ENCODE assay signal across 9 cellular contexts in genomic region chr1:1063945-1064831, GRCh38. TPM values are rescaled to one million over a fixed set of nuclear protein-coding genes. Genes with fewer than 3 reads are reported as not detected.
DNase-seq lines count a peak whose midpoint lies in the region; ATAC-seq, FAIRE-seq and TF ChIP-seq lines count a peak whose summit lies in the region.
"Had no signal": no experiment of that assay in that cellular context is flagged by ENCODE, and none has a peak within 500 bp of the region (broad histone marks: within the 10 kb centered on the region; RNA-seq: fewer than 3 reads in every experiment).

No MANE protein-coding gene starts in this region.

- H2AFZ ChIP-seq in OCI-LY7 (ENCODE audit: low read length): no peak overlapping the region
- no peak overlapping the region for H2AFZ ChIP-seq in fibroblast of lung (ENCODE audit: low read length)

- WGBS in pancreas, 2 donors: 6% methylated on average over 42 to 50 of the region's 50 CpGs

- no peaks in the 10 kb centered on the region for H4K20me1 ChIP-seq in OCI-LY7 (ENCODE audit: insufficient read depth, low read length)
- H4K20me1 ChIP-seq in fibroblast of lung (ENCODE audit: control insufficient read depth, extremely low read depth, insufficient read depth, low read length): no peaks in the 10 kb centered on the region

- FAIRE-seq in pancreas (lab: Jason Lieb, UNC): no peak
- FAIRE-seq in urothelium cell line (lab: Jason Lieb, UNC): peak; percentile 52

- TF ChIP-seq CTCF in AG09319 (IDR thresholded peaks at IDR 0.05; ENCODE audit: low read depth, low read length) (peak; percentile 79), OCI-LY7 (conservative IDR thresholded peaks at IDR 0.05; ENCODE audit: low read length) (peak; percentile 86), fibroblast of lung (conservative IDR thresholded peaks at IDR 0.05 in 1 of 2, IDR thresholded peaks at IDR 0.05 in 1 of 2; ENCODE audit: low read depth in 1 of 2, low read length in 2 of 2) (peak; percentile 46 to 74), pancreas (IDR thresholded peaks at IDR 0.05) (peak; percentile 83 to 93 (median 86))

- H3K4me3 ChIP-seq in OCI-LY7 (ENCODE audit: low read depth, low read length, poor library complexity, severe bottlenecking): no peak overlapping the region
- no peak overlapping the region for H3K4me3 ChIP-seq in fibroblast of lung (replicated peaks in 1 of 4; ENCODE audit: control extremely low read depth in 1 of 4, insufficient read depth in 1 of 4, low read depth in 3 of 4, low read length in 4 of 4)
- peak overlapping the region in 1 of 4 donors; percentile 20 for H3K4me3 ChIP-seq in pancreas

- POLR2A ChIA-PET in OCI-LY7 (lab: Charles Lee): no interaction called here

- H3K36me3 ChIP-seq in OCI-LY7 (ENCODE audit: insufficient read depth, low read length) (no peaks in the 10 kb centered on the region), fibroblast of lung (ENCODE audit: control insufficient read depth, insufficient read depth, low read length) (no peaks in the 10 kb centered on the region), pancreas (no peaks in the 10 kb centered on the region)

- H3K9me2 ChIP-seq in OCI-LY7 (ENCODE audit: insufficient read depth, low read length): no peaks in the 10 kb centered on the region

- H3K79me2 ChIP-seq in OCI-LY7 (ENCODE audit: insufficient read depth, low read depth, low read length) (no peaks in the 10 kb centered on the region), fibroblast of lung (ENCODE audit: control insufficient read depth, insufficient read depth, low read length) (no peaks in the 10 kb centered on the region)

- H3K27ac ChIP-seq in OCI-LY7 (ENCODE audit: low read depth, low read length, poor library complexity, severe bottlenecking): no peak overlapping the region
- H3K27ac ChIP-seq in fibroblast of lung (ENCODE audit: insufficient read depth, low read length): peak overlapping the region; percentile 51
- no peak overlapping the region for H3K27ac ChIP-seq in pancreas

- H3K27ac Mint-ChIP-seq in activated T-cell treated with anti-CD3 and anti-CD28 coated beads, Interleukin-2, amount 50 U/mL, for 24 hours: peak overlapping the region; percentile 90

- peak overlapping the region; percentile 43 for H3K9ac ChIP-seq in fibroblast of lung (ENCODE audit: insufficient read depth, low read length)

- peak; percentile 37 for ATAC-seq in GM18861 (IDR thresholded peaks at IDR 0.05; ENCODE audit: unreplicated experiment)
- peak; percentile 46 for ATAC-seq in HG03108 (IDR thresholded peaks at IDR 0.05; ENCODE audit: unreplicated experiment)
- peak; percentile 46 to 74 (median 65) for ATAC-seq in pancreas

- H3K4me1 ChIP-seq in OCI-LY7 (ENCODE audit: insufficient read depth, low read length, poor library complexity, severe bottlenecking) (peaks cover 13% of the 10 kb centered on the region), fibroblast of lung (ENCODE audit: control insufficient read depth, extremely low read depth, insufficient read depth, low read length) (peaks cover 10% of the 10 kb centered on the region), pancreas (peaks cover 0 to 10% (median 9%) of the 10 kb centered on the region in 3 donors)

- CTCF ChIA-PET in OCI-LY7 (lab: Charles Lee; ENCODE audit: unreplicated experiment): interaction anchor here (0.5 to 1.4 kb wide), 3 partner anchors 31 to 141 kb away, joined by 3 to 5 read pairs (median 4); partner anchors contain the start of gene ISG15

- peaks cover 18% of the 10 kb centered on the region for H3K36me3 Mint-ChIP-seq in activated T-cell treated with anti-CD3 and anti-CD28 coated beads, Interleukin-2, amount 50 U/mL, for 24 hours (ENCODE audit: low read depth)

- BruUV-seq in OCI-LY7 (replicated peaks; lab: Mats Ljungman, UMichigan): no TSS peak

- peak overlapping the region; percentile 8; the same call in 1 of the 2 replicates for H3K4me2 ChIP-seq in OCI-LY7 (ENCODE audit: low read length)
- H3K4me2 ChIP-seq in fibroblast of lung (ENCODE audit: extremely low read depth, insufficient read depth, low read length): peak overlapping the region; percentile 79

- H3K4me3 Mint-ChIP-seq in activated T-cell treated with anti-CD3 and anti-CD28 coated beads, Interleukin-2, amount 50 U/mL, for 24 hours: peak overlapping the region; percentile 78

- H3K9me3 Mint-ChIP-seq in activated T-cell treated with anti-CD3 and anti-CD28 coated beads, Interleukin-2, amount 50 U/mL, for 24 hours: no peaks in the 10 kb centered on the region

- H3K27me3 ChIP-seq in fibroblast of lung (ENCODE audit: control insufficient read depth, insufficient read depth, low read length) (no peaks in the 10 kb centered on the region), pancreas (peaks cover 0 to 9% (median 0%) of the 10 kb centered on the region in 4 donors)

- DNase-seq in AG09319 (ENCODE audit: extremely low read depth, low read depth): no peak
- peak; percentile 70 for DNase-seq in OCI-LY7 (ENCODE audit: low spot score)
- peak; percentile 93 for DNase-seq in activated T-cell treated with anti-CD3 and anti-CD28 coated beads, Interleukin-2, amount 50 U/mL, for 24 hours
- DNase-seq in fibroblast of lung (ENCODE audit: low read depth in 2 of 2): peak; percentile 77 to 87
- DNase-seq in pancreas: peak in 5 of 6 donors; percentile 56 to 87 (median 71)
- DNase-seq in urothelium cell line (ENCODE audit: low spot score): peak; percentile 70

- no peaks in the 10 kb centered on the region for H3K9me3 ChIP-seq in OCI-LY7 (ENCODE audit: low read length)
- H3K9me3 ChIP-seq in fibroblast of lung (ENCODE audit: control insufficient read depth, insufficient read depth, low read depth, low read length): no peaks in the 10 kb centered on the region
- no peaks in the 10 kb centered on the region for H3K9me3 ChIP-seq in pancreas

- peaks cover 53% of the 10 kb centered on the region for H3K4me1 Mint-ChIP-seq in activated T-cell treated with anti-CD3 and anti-CD28 coated beads, Interleukin-2, amount 50 U/mL, for 24 hours (ENCODE audit: low read depth)

- intact Hi-C loops in OCI-LY7 (cut with micrococcal nuclease; ENCODE audit: unreplicated experiment) (loop anchor here (1.0 to 5.0 kb wide), 3 partner anchors 31 to 80 kb away; no protein-coding TSS in a partner anchor), pancreas (cut with DNase I) (loop anchor here in 2 of 3 donors (2.0 to 10.0 kb wide), 2 partner anchors 79 to 81 kb away; partner anchors contain the start of gene PERM1 (in 2 of the 2))

- H3K27me3 Mint-ChIP-seq in activated T-cell treated with anti-CD3 and anti-CD28 coated beads, Interleukin-2, amount 50 U/mL, for 24 hours: peaks cover 10% of the 10 kb centered on the region

RNA-seq across cellular contexts. Expression of gene RNF223, which starts 9.9 kb away (rescaled TPM):
- total RNA-seq in OCI-LY7 (2014; rRNA removed; shearing (Covaris generic)): not detected in 2 replicates
- total RNA-seq in OCI-LY7 (2022) (not detected in 2 replicates), fibroblast of lung (not detected in 2 replicates), pancreas (under 1 TPM in 4 of 6 donors, not detected in 2; 0.12 to 0.37 (median 0.16) TPM)
- polyA plus RNA-seq in fibroblast of lung (not detected in 2 replicates), pancreas (under 1 TPM; 0.05 to 0.34 TPM)
- not detected in 2 replicates for polyA plus RNA-seq in fibroblast of lung (2012)
- not detected in 2 replicates for polyA minus RNA-seq in fibroblast of lung (ENCODE audit: low replicate concordance)
- total RNA-seq: NCI-H460 had no signal

RNA-seq across cellular contexts. Expression of gene AGRN, which starts 44.3 kb away (rescaled TPM):
- 2.2 and 2.7 TPM in 2 replicates for total RNA-seq in OCI-LY7 (2014; rRNA removed; shearing (Covaris generic))
- total RNA-seq in OCI-LY7 (2022): 9.1 and 9.8 TPM in 2 replicates
- 38.3 and 50.9 TPM in 2 replicates for total RNA-seq in fibroblast of lung
- polyA plus RNA-seq in fibroblast of lung: 15.6 and 20.7 TPM in 2 replicates
- 43.3 and 61.1 TPM in 2 replicates for polyA plus RNA-seq in fibroblast of lung (2012)
- polyA minus RNA-seq in fibroblast of lung (ENCODE audit: low replicate concordance): 28.0 and 70.5 TPM in 2 replicates
- 100 to 1,000 TPM in 1 of 6 donors, 10 to 100 TPM in 5; 40.5 to 107 (median 64.0) TPM for total RNA-seq in pancreas
- 100 to 1,000 TPM in 1 of 2 donors, 10 to 100 TPM in 1; 94.7 to 166 TPM for polyA plus RNA-seq in pancreas

RNA-seq across cellular contexts. Expression of gene ISG15, which starts 50.9 kb away (rescaled TPM):
- 99.9 and 110 TPM in 2 replicates for total RNA-seq in OCI-LY7 (2014; rRNA removed; shearing (Covaris generic))
- total RNA-seq in OCI-LY7 (2022): 53.4 and 65.4 TPM in 2 replicates
- total RNA-seq in fibroblast of lung: 74.7 and 93.3 TPM in 2 replicates
- 18.4 and 24.2 TPM in 2 replicates for polyA plus RNA-seq in fibroblast of lung
- polyA plus RNA-seq in fibroblast of lung (2012): 62.6 and 69.5 TPM in 2 replicates
- polyA minus RNA-seq in fibroblast of lung (ENCODE audit: low replicate concordance): 12.9 and 31.1 TPM in 2 replicates
- total RNA-seq in pancreas: 10 to 100 TPM in 2 of 6 donors, 1 to 10 TPM in 4; 4.3 to 19.4 (median 6.6) TPM
- 10 to 100 TPM; 25.9 to 45.0 TPM for polyA plus RNA-seq in pancreas

RNA-seq across cellular contexts. Expression of gene C1orf159, which starts 51.7 kb away (rescaled TPM):
- total RNA-seq in OCI-LY7 (2014; rRNA removed; shearing (Covaris generic)): 13.1 and 27.6 TPM in 2 replicates
- total RNA-seq in OCI-LY7 (2022): 24.1 and 24.5 TPM in 2 replicates
- 3.1 and 3.3 TPM in 2 replicates for total RNA-seq in fibroblast of lung
- 2.6 and 3.4 TPM in 2 replicates for polyA plus RNA-seq in fibroblast of lung
- polyA plus RNA-seq in fibroblast of lung (2012): 5.0 and 6.2 TPM in 2 replicates
- 1.7 TPM in 2 replicates for polyA minus RNA-seq in fibroblast of lung (ENCODE audit: low replicate concordance)
- total RNA-seq in pancreas: 1 to 10 TPM; 3.0 to 6.7 (median 4.0) TPM
- polyA plus RNA-seq in pancreas: 10 to 100 TPM; 20.9 to 30.7 TPM
